In genomic region chr10:32253300-32253699, GRCh38 we compare ENCODE assay signal across 13 cellular contexts.
DNase-seq lines count a peak whose midpoint lies in the region; TF ChIP-seq lines count a peak whose summit lies in the region.
"Had no signal": no experiment of that assay in that cellular context is flagged by ENCODE, and none has a peak within 500 bp of the region (broad histone marks: within the 10 kb centered on the region; RNA-seq: fewer than 3 reads in every experiment).

No MANE protein-coding gene starts in this region.

- H3K4me3 ChIP-seq in A673 (ENCODE audit: low read depth, low read length, poor library complexity, severe bottlenecking) = no peak overlapping the region
- H3K4me3 ChIP-seq: esophagus squamous epithelium had no signal

- peak overlapping the region; percentile 37 for H3K27ac ChIP-seq in A673 (ENCODE audit: low read depth, low read length, poor library complexity, severe bottlenecking)
- H3K27ac ChIP-seq: esophagus squamous epithelium had no signal

- peaks cover 20% of the 10 kb centered on the region for H3K4me1 ChIP-seq in A673 (ENCODE audit: insufficient read depth, low read length, poor library complexity, severe bottlenecking)

- DNase-seq in A673 (ENCODE audit: low spot score) (no peak), ELF-1 (ENCODE audit: low read depth, low spot score) (peak; percentile 76), RPMI7951 (ENCODE audit: low read depth) (peak; percentile 32), glomerular visceral epithelial cell (ENCODE audit: extremely low spot score) (peak; percentile 26), DMS 273 (lab: John Stamatoyannopoulos, UW; ENCODE audit: unreplicated experiment) (no peak), NCI-H345 treated with DMSO at 0.1 percent for 48 hours (lab: John Stamatoyannopoulos, UW; ENCODE audit: unreplicated experiment) (no peak), KG1 (lab: John Stamatoyannopoulos, UW) (no peak)
- DNase-seq in activated CD8-positive, alpha-beta memory T cell treated with anti-CD3 and anti-CD28 coated beads, Interleukin-2, amount 50 U/mL, for 4 hours = no peak
- DNase-seq: esophagus squamous epithelium; KBM-7; NCI-H524 treated with DMSO at 0.1 percent for 48 hours; stimulated activated CD4-positive, alpha-beta T cell treated with anti-CD3 and anti-CD28 coated beads, Interleukin-2, amount 100 ng/mL, for 24 hours; T-cell had no signal

- H3K27me3 ChIP-seq in A673 (replicated peaks; ENCODE audit: insufficient read depth, low read depth, low read length, poor library complexity) = no peaks in the 10 kb centered on the region
- H3K27me3 ChIP-seq: esophagus squamous epithelium had no signal

- intact Hi-C loops in A673 (cut with micrococcal nuclease; ENCODE audit: unreplicated experiment) = no loop called here

- no peak for TF ChIP-seq CTCF in A673 (conservative IDR thresholded peaks at IDR 0.05; ENCODE audit: low read depth, low read length)

- H3K9me3 ChIP-seq in A673 (ENCODE audit: low read depth, low read length, poor library complexity, severe bottlenecking) = no peaks in the 10 kb centered on the region
- H3K9me3 ChIP-seq: esophagus squamous epithelium had no signal

- no peaks in the 10 kb centered on the region for H3K36me3 ChIP-seq in A673 (ENCODE audit: insufficient read depth, low read length, poor library complexity, severe bottlenecking)
- H3K36me3 ChIP-seq: esophagus squamous epithelium had no signal

- CTCF ChIA-PET in A673 (lab: Charles Lee) = no interaction called here

- BruUV-seq in A673 (replicated peaks; lab: Mats Ljungman, UMichigan) = no TSS peak

- POLR2A ChIA-PET in A673 (lab: Charles Lee; ENCODE audit: low non-redundant PET) = no interaction called here

Comparison
In these comparisons a context has a peak if more than half of its experiments do, and no peak if none do; other contexts are left out.
1. DNase-seq: peak in ELF-1 (single experiment), RPMI7951 (single experiment) and glomerular visceral epithelial cell (single experiment); none in A673 (single experiment), DMS 273 (single experiment), NCI-H345 treated with DMSO at 0.1 percent for 48 hours (single experiment), activated CD8-positive, alpha-beta memory T cell treated with anti-CD3 and anti-CD28 coated beads, Interleukin-2, amount 50 U/mL, for 4 hours (single experiment) and KG1 (single experiment).